Comparison of ENCODE assay signal across 11 cellular contexts in genomic region chr20:9903048-9903651, GRCh38.
DNase-seq lines count a peak whose midpoint lies in the region; ATAC-seq and TF ChIP-seq lines count a peak whose summit lies in the region.
"Had no signal": no experiment of that assay in that cellular context is flagged by ENCODE, and none has a peak within 500 bp of the region (broad histone marks: within the 10 kb centered on the region; RNA-seq: fewer than 3 reads in every experiment).

No MANE protein-coding gene starts in this region.

- no peak for TF ChIP-seq POLR2A in lower leg skin (IDR thresholded peaks at IDR 0.05)

- H3K36me3 ChIP-seq in SK-N-SH (replicated peaks in 1 of 2; ENCODE audit: control insufficient read depth in 1 of 2, insufficient read depth in 2 of 2, low read length in 1 of 2) (no peaks in the 10 kb centered on the region), smooth muscle cell (ENCODE audit: low read depth) (no peaks in the 10 kb centered on the region)

- H3K27ac ChIP-seq in SK-N-SH (ENCODE audit: low read depth in 2 of 2, low read length in 1 of 2) = no peak overlapping the region
- no peak overlapping the region for H3K27ac ChIP-seq in smooth muscle cell (ENCODE audit: low read depth)

- no peak for TF ChIP-seq RAD21 in SK-N-SH (IDR thresholded peaks at IDR 0.05; ENCODE audit: low read length)

- H3K4me1 ChIP-seq in SK-N-SH (ENCODE audit: control insufficient read depth in 1 of 2, insufficient read depth in 2 of 2, low read depth in 1 of 2, low read length in 1 of 2) (no peaks in the 10 kb centered on the region), smooth muscle cell (ENCODE audit: low read depth) (no peaks in the 10 kb centered on the region)

- no peak for TF ChIP-seq EP300 in SK-N-SH (IDR thresholded peaks at IDR 0.05; ENCODE audit: borderline replicate concordance in 1 of 2, low read depth in 1 of 2, low read length in 1 of 2)

- TF ChIP-seq CTCF in SK-N-SH (IDR thresholded peaks at IDR 0.05) (peak; percentile 53), epithelial cell of proximal tubule (conservative IDR thresholded peaks at IDR 0.05; ENCODE audit: low read depth, low read length) (peak; percentile 71), smooth muscle cell (IDR thresholded peaks at IDR 0.05; ENCODE audit: borderline replicate concordance, insufficient read depth, poor library complexity, severe bottlenecking) (peak; percentile 50), lower leg skin (IDR thresholded peaks at IDR 0.05) (no peak)

- H3K79me2 ChIP-seq in SK-N-SH (ENCODE audit: insufficient read depth) (no peaks in the 10 kb centered on the region), smooth muscle cell (ENCODE audit: low read depth) (no peaks in the 10 kb centered on the region)

- no peak overlapping the region for H3K4me3 ChIP-seq in SK-N-SH (ENCODE audit: low read depth in 2 of 2, low read length in 1 of 2)
- no peak overlapping the region for H3K4me3 ChIP-seq in epithelial cell of proximal tubule (ENCODE audit: low read depth, low read length)
- no peak overlapping the region for H3K4me3 ChIP-seq in smooth muscle cell
- H3K4me3 ChIP-seq in lower leg skin (ENCODE audit: low read depth, poor library complexity, severe bottlenecking) = no peak overlapping the region

- POLR2A ChIA-PET in SK-N-SH (lab: Yijun Ruan, JAX) = no interaction called here

- H3K9me2 ChIP-seq in SK-N-SH = no peaks in the 10 kb centered on the region

- H2AFZ ChIP-seq in SK-N-SH (ENCODE audit: low read depth) = no peak overlapping the region
- H2AFZ ChIP-seq in smooth muscle cell (ENCODE audit: low read depth) = no peak overlapping the region

- H4K20me1 ChIP-seq in SK-N-SH (ENCODE audit: insufficient read depth) (no peaks in the 10 kb centered on the region), smooth muscle cell (ENCODE audit: low read depth) (no peaks in the 10 kb centered on the region)

- H3K9me3 ChIP-seq in SK-N-SH = no peaks in the 10 kb centered on the region
- no peaks in the 10 kb centered on the region for H3K9me3 ChIP-seq in smooth muscle cell (replicated peaks; ENCODE audit: low read depth)

- 29% methylated on average over 1 of the region's 1 CpG for WGBS in SK-N-SH (ENCODE audit: low lambda C conversion rate)
- 0% methylated on average over 1 of the region's 1 CpG for WGBS in smooth muscle cell (ENCODE audit: low lambda C conversion rate)
- WGBS in lower leg skin, 2 donors = 14 to 21% methylated on average over 1 of the region's 1 CpG

- no peak for ATAC-seq in SK-N-SH treated with all-trans-retinoic acid at 6 μM for 48 hours
- ATAC-seq in esophagus mucosa = no peak

- H3F3A ChIP-seq in SK-N-SH (replicated peaks; ENCODE audit: insufficient read depth) (no peaks in the 10 kb centered on the region), smooth muscle cell (ENCODE audit: low read depth) (no peaks in the 10 kb centered on the region)

- intact Hi-C loops in lower leg skin (cut with DNase I; ENCODE audit: low total_unique reads) = no loop called here

- H3K9ac ChIP-seq in SK-N-SH = no peak overlapping the region
- H3K9ac ChIP-seq in smooth muscle cell (ENCODE audit: low read depth) = no peak overlapping the region

- CTCF ChIA-PET in SK-N-SH (lab: Yijun Ruan, JAX) = interaction anchor here (0.6 to 5.5 kb wide), 19 partner anchors 9 to 630 kb away, joined by 3 to 49 read pairs (median 4); no protein-coding TSS in a partner anchor

- DNase-seq in SK-N-SH (no peak), NCI-H748 (lab: John Stamatoyannopoulos, UW; ENCODE audit: unreplicated experiment) (peak; percentile 51), epithelial cell of proximal tubule (ENCODE audit: low read depth) (no peak), smooth muscle cell (lab: John Stamatoyannopoulos, UW; ENCODE audit: unreplicated experiment) (no peak), lower leg skin (ENCODE audit: low spot score in 2 of 2) (no peak), HK-2 (ENCODE audit: unreplicated experiment) (no peak)
- DNase-seq: activated CD8-positive, alpha-beta memory T cell treated with anti-CD3 and anti-CD28 coated beads for 24 hours; C1 segment of cervical spinal cord; NCI-H1436 had no signal

- H3K27me3 ChIP-seq in SK-N-SH (ENCODE audit: insufficient read depth) (peaks cover 6% of the 10 kb centered on the region; the same call in 1 of the 2 replicates), smooth muscle cell (ENCODE audit: low read depth) (peaks cover 34% of the 10 kb centered on the region)

- H3K4me2 ChIP-seq in SK-N-SH (no peak overlapping the region), smooth muscle cell (no peak overlapping the region)

TF ChIP-seq in SK-N-SH, 30 proteins besides CTCF, POLR2A, EP300 and RAD21 (continues in another document):
- no peak for TF ChIP-seq ZBTB33 (IDR thresholded peaks at IDR 0.05; ENCODE audit: borderline replicate concordance, low read depth)
- TF ChIP-seq IRF3 (IDR thresholded peaks at IDR 0.05; ENCODE audit: low read depth, low read length) = no peak
- TF ChIP-seq POLR2AphosphoS5 (IDR thresholded peaks at IDR 0.05; ENCODE audit: low read depth, low read length) = no peak
- no peak for TF ChIP-seq TCF12 (IDR thresholded peaks at IDR 0.05)
- no peak for TF ChIP-seq USF1 (IDR thresholded peaks at IDR 0.05; ENCODE audit: borderline replicate concordance, low read depth)
- TF ChIP-seq SMC3 (IDR thresholded peaks at IDR 0.05; ENCODE audit: low read depth, low read length) = no peak

TF ChIP-seq in SK-N-SH treated with all-trans-retinoic acid at 6 μM for 48 hours, 23 proteins besides CTCF, POLR2A, EP300 and RAD21 (continues in another document):
- TF ChIP-seq CSDC2 (CRISPR knock-in tag; IDR thresholded peaks at IDR 0.05) (no peak), ARNTL (CRISPR knock-in tag; IDR thresholded peaks at IDR 0.05; ENCODE audit: borderline replicate concordance, low read depth) (no peak), SNAI2 (CRISPR knock-in tag; IDR thresholded peaks at IDR 0.05) (no peak), ESRRG (CRISPR knock-in tag; IDR thresholded peaks at IDR 0.05) (no peak), PATZ1 (CRISPR knock-in tag; IDR thresholded peaks at IDR 0.05; ENCODE audit: borderline replicate concordance) (no peak), TCF4 (CRISPR knock-in tag; IDR thresholded peaks at IDR 0.05; ENCODE audit: borderline replicate concordance) (no peak), RARB (CRISPR knock-in tag; IDR thresholded peaks at IDR 0.05) (no peak), BACH2 (CRISPR knock-in tag; IDR thresholded peaks at IDR 0.05; ENCODE audit: borderline replicate concordance) (no peak), ZNF8 (CRISPR knock-in tag; IDR thresholded peaks at IDR 0.05) (no peak), OSR1 (CRISPR knock-in tag; IDR thresholded peaks at IDR 0.05) (no peak), CSRNP3 (CRISPR knock-in tag; IDR thresholded peaks at IDR 0.05) (no peak), ZNF70 (CRISPR knock-in tag; IDR thresholded peaks at IDR 0.05) (no peak), TSHZ2 (CRISPR knock-in tag; IDR thresholded peaks at IDR 0.05) (no peak), PPARA (CRISPR knock-in tag; IDR thresholded peaks at IDR 0.05; ENCODE audit: borderline replicate concordance) (no peak), TOX (CRISPR knock-in tag; IDR thresholded peaks at IDR 0.05; ENCODE audit: borderline replicate concordance) (no peak)

Comparison
In these comparisons a context has a peak if more than half of its experiments do, and no peak if none do; other contexts are left out.
1. CTCF ChIP-seq: peak in SK-N-SH (single experiment), epithelial cell of proximal tubule (single experiment) and smooth muscle cell (single experiment); none in lower leg skin (0 of 3).